19 cellular contexts compared by ENCODE assay signal in genomic region chr4:112645541-112646329, GRCh38. TPM values are rescaled to one million over a fixed set of nuclear protein-coding genes. Genes with fewer than 3 reads are reported as not detected.
DNase-seq lines count a peak whose midpoint lies in the region; ATAC-seq and TF ChIP-seq lines count a peak whose summit lies in the region.
"Had no signal": no experiment of that assay in that cellular context is flagged by ENCODE, and none has a peak within 500 bp of the region (broad histone marks: within the 10 kb centered on the region; RNA-seq: fewer than 3 reads in every experiment).

No MANE protein-coding gene starts in this region.

- H3K36me3 ChIP-seq in endodermal cell (ENCODE audit: control insufficient read depth, insufficient read depth, low read length) = peaks cover 24% of the 10 kb centered on the region

- peaks cover 19% of the 10 kb centered on the region for H3K4me1 Mint-ChIP-seq in activated T-cell treated with anti-CD3 and anti-CD28 coated beads, Interleukin-2, amount 50 U/mL, for 72 hours (ENCODE audit: low read depth)
- peaks cover 15% of the 10 kb centered on the region for H3K4me1 Mint-ChIP-seq in activated T-cell treated with anti-CD3 and anti-CD28 coated beads, Interleukin-2, amount 50 U/mL, for 4 hours (ENCODE audit: low read depth)
- H3K4me1 Mint-ChIP-seq in endodermal cell (peaks cover 25% of the 10 kb centered on the region), MCF 10A (ENCODE audit: insufficient read depth, unreplicated experiment) (peaks cover 10% of the 10 kb centered on the region)

- H3K9me3 Mint-ChIP-seq in activated T-cell treated with anti-CD3 and anti-CD28 coated beads, Interleukin-2, amount 50 U/mL, for 72 hours = no peaks in the 10 kb centered on the region
- H3K9me3 Mint-ChIP-seq in activated T-cell treated with anti-CD3 and anti-CD28 coated beads, Interleukin-2, amount 50 U/mL, for 4 hours = no peaks in the 10 kb centered on the region
- H3K9me3 Mint-ChIP-seq in endodermal cell (peaks cover 5% of the 10 kb centered on the region), MCF 10A (ENCODE audit: unreplicated experiment) (no peaks in the 10 kb centered on the region)
- H3K9me3 Mint-ChIP-seq: CD8-positive, alpha-beta T cell had no signal

- no peak overlapping the region for H3K4me3 Mint-ChIP-seq in activated T-cell treated with anti-CD3 and anti-CD28 coated beads, Interleukin-2, amount 50 U/mL, for 72 hours
- no peak overlapping the region for H3K4me3 Mint-ChIP-seq in activated T-cell treated with anti-CD3 and anti-CD28 coated beads, Interleukin-2, amount 50 U/mL, for 4 hours
- H3K4me3 Mint-ChIP-seq in endodermal cell (peak overlapping the region; percentile 95), MCF 10A (ENCODE audit: unreplicated experiment) (no peak overlapping the region)
- H3K4me3 Mint-ChIP-seq: CD8-positive, alpha-beta T cell had no signal

- CTCF ChIA-PET in MCF 10A (lab: Yijun Ruan, JAX) = interaction anchor here (0.6 to 1.8 kb wide), 11 partner anchors 8 to 293 kb away, joined by 3 to 9 read pairs (median 4); partner anchors contain the start of gene LARP7

- intact Hi-C loops in MCF 10A (cut with micrococcal nuclease) = no loop called here

- no TSS peak for BruUV-seq in MCF 10A (replicated peaks; lab: Mats Ljungman, UMichigan)

- H3K27me3 Mint-ChIP-seq in activated T-cell treated with anti-CD3 and anti-CD28 coated beads, Interleukin-2, amount 50 U/mL, for 72 hours (ENCODE audit: low read depth) = no peaks in the 10 kb centered on the region
- no peaks in the 10 kb centered on the region for H3K27me3 Mint-ChIP-seq in activated T-cell treated with anti-CD3 and anti-CD28 coated beads, Interleukin-2, amount 50 U/mL, for 4 hours (ENCODE audit: low read depth)
- H3K27me3 Mint-ChIP-seq in endodermal cell (ENCODE audit: insufficient read depth) (no peaks in the 10 kb centered on the region), MCF 10A (ENCODE audit: insufficient read depth, unreplicated experiment) (no peaks in the 10 kb centered on the region)

- 1 to 40% methylated on average over 1 to 7 of the region's 8 CpGs for WGBS in endodermal cell (ENCODE audit: insufficient coverage in 1 of 2, insufficient read length in 1 of 2), 2 experiments

- no peaks in the 10 kb centered on the region for H3K27me3 ChIP-seq in endodermal cell (ENCODE audit: control insufficient read depth, insufficient read depth, low read length, poor library complexity, severe bottlenecking)
- H3K27me3 ChIP-seq: BLaER1, MG63, Peyer's patch had no signal

- POLR2A ChIA-PET in MCF 10A (lab: Yijun Ruan, JAX) = interaction anchor here (0.9 kb wide), 1 partner anchor 51 kb away, joined by 4 read pairs; no protein-coding TSS in a partner anchor

- H3K4me3 ChIP-seq in endodermal cell (ENCODE audit: low read length) (peak overlapping the region; percentile 99), iPS-18c (ENCODE audit: insufficient read depth, low read depth, low read length) (peak overlapping the region; percentile 31; the same call in 1 of the 2 replicates)
- H3K4me3 ChIP-seq: BLaER1, MG63, Peyer's patch had no signal

- no peak for TF ChIP-seq CTCF in endodermal cell (conservative IDR thresholded peaks at IDR 0.05)
- TF ChIP-seq CTCF in MCF 10A (IDR thresholded peaks at IDR 0.05; ENCODE audit: unreplicated experiment) = no peak

- H3K27ac ChIP-seq in endodermal cell (ENCODE audit: low read depth, low read length) = peak overlapping the region; percentile 27
- H3K27ac ChIP-seq: BLaER1, Peyer's patch had no signal

- no peak for DNase-seq in activated T-cell treated with anti-CD3 and anti-CD28 coated beads, Interleukin-2, amount 50 U/mL, for 72 hours
- DNase-seq in activated T-cell treated with anti-CD3 and anti-CD28 coated beads, Interleukin-2, amount 50 U/mL, for 4 hours = no peak
- DNase-seq in endodermal cell (peak; percentile 92), MCF 10A (ENCODE audit: unreplicated experiment) (no peak), NCI-H345 (lab: John Stamatoyannopoulos, UW) (no peak)
- no peak for DNase-seq in stimulated activated CD4-positive, alpha-beta T cell treated with anti-CD3 and anti-CD28 coated beads, Interleukin-4, amount 100 ng/mL, for 24 hours
- DNase-seq: 8988T; CD8-positive, alpha-beta T cell; MG63; NCI-H1092; NCI-H2081 treated with DMSO at 0.1 percent for 48 hours; NCI-H2227 treated with DMSO at 0.1 percent for 48 hours; NCI-H524 treated with DMSO at 0.1 percent for 48 hours; Peyer's patch; SK-N-SH had no signal

- no peaks in the 10 kb centered on the region for H3K9me3 ChIP-seq in endodermal cell (ENCODE audit: control insufficient read depth, low read length)
- no peaks in the 10 kb centered on the region for H3K9me3 ChIP-seq in iPS-18c (ENCODE audit: control insufficient read depth, insufficient read depth, low read length)
- H3K9me3 ChIP-seq: BLaER1, MG63, Peyer's patch, SK-N-SH had no signal

- H3K27ac Mint-ChIP-seq in activated T-cell treated with anti-CD3 and anti-CD28 coated beads, Interleukin-2, amount 50 U/mL, for 72 hours = peak overlapping the region; percentile 46
- H3K27ac Mint-ChIP-seq in endodermal cell (peak overlapping the region; percentile 99), MCF 10A (ENCODE audit: low read depth, unreplicated experiment) (no peak overlapping the region)
- H3K27ac Mint-ChIP-seq: CD8-positive, alpha-beta T cell had no signal

- peak overlapping the region; percentile 99 for H3K9ac ChIP-seq in endodermal cell (ENCODE audit: extremely low read depth, low read length, poor library complexity, severe bottlenecking)
- H3K9ac ChIP-seq: BLaER1, SK-N-SH had no signal

- no peak for ATAC-seq in activated T-cell treated with anti-CD3 and anti-CD28 coated beads, Interleukin-2, amount 50 U/mL, for 72 hours (replicated peaks in 1 of 2)
- no peak for ATAC-seq in activated T-cell treated with anti-CD3 and anti-CD28 coated beads, Interleukin-2, amount 50 U/mL, for 4 hours
- ATAC-seq in HG03378 (IDR thresholded peaks at IDR 0.05; ENCODE audit: unreplicated experiment) = no peak
- ATAC-seq: CD8-positive, alpha-beta T cell; Right ventricle myocardium inferior had no signal

- H3K4me1 ChIP-seq in endodermal cell (ENCODE audit: control insufficient read depth, insufficient read depth, low read length) = no peaks in the 10 kb centered on the region
- H3K4me1 ChIP-seq: BLaER1, Peyer's patch had no signal

- H3K36me3 Mint-ChIP-seq in activated T-cell treated with anti-CD3 and anti-CD28 coated beads, Interleukin-2, amount 50 U/mL, for 72 hours (ENCODE audit: insufficient read depth in 2 of 2) = peaks cover 4 to 14% of the 10 kb centered on the region in 2 donors
- H3K36me3 Mint-ChIP-seq in activated T-cell treated with anti-CD3 and anti-CD28 coated beads, Interleukin-2, amount 50 U/mL, for 4 hours (ENCODE audit: insufficient read depth) = peaks cover 23% of the 10 kb centered on the region
- H3K36me3 Mint-ChIP-seq in endodermal cell (ENCODE audit: low read depth) (peaks cover 32% of the 10 kb centered on the region), MCF 10A (ENCODE audit: insufficient read depth, unreplicated experiment) (peaks cover 62% of the 10 kb centered on the region)

RNA-seq across cellular contexts. Expression of gene LARP7, which starts 8.8 kb away (rescaled TPM):
- total RNA-seq in activated T-cell treated with anti-CD3 and anti-CD28 coated beads, Interleukin-2, amount 50 U/mL, for 72 hours = 10 to 100 TPM; 45.7 to 49.1 TPM
- 10 to 100 TPM; 26.6 to 38.2 (median 35.4) TPM for total RNA-seq in activated T-cell treated with anti-CD3 and anti-CD28 coated beads, Interleukin-2, amount 50 U/mL, for 4 hours
- total RNA-seq in endodermal cell (10 to 100 TPM; 36.1 to 52.0 TPM), MCF 10A (2022) (33.8 and 36.3 TPM in 2 replicates)
- 54.4 TPM for polyA plus RNA-seq in endodermal cell (2013, experiment 1 of 2)
- 63.8 TPM for polyA plus RNA-seq in endodermal cell (2013, experiment 2 of 2)

RNA-seq across cellular contexts. Expression of gene ZGRF1, which starts 9.0 kb away (rescaled TPM):
- total RNA-seq in activated T-cell treated with anti-CD3 and anti-CD28 coated beads, Interleukin-2, amount 50 U/mL, for 72 hours = 10 to 100 TPM; 52.5 to 58.1 TPM
- 10 to 100 TPM; 16.8 to 19.7 (median 18.0) TPM for total RNA-seq in activated T-cell treated with anti-CD3 and anti-CD28 coated beads, Interleukin-2, amount 50 U/mL, for 4 hours
- 10 to 100 TPM; 29.1 to 57.3 TPM for total RNA-seq in endodermal cell
- 25.4 TPM for polyA plus RNA-seq in endodermal cell (2013, experiment 1 of 2)
- 22.2 TPM for polyA plus RNA-seq in endodermal cell (2013, experiment 2 of 2)
- 6.1 and 6.9 TPM in 2 replicates for total RNA-seq in MCF 10A (2022)
